2 cellular contexts compared by ENCODE assay signal in genomic region chrX:41672643-41673042, GRCh38.
TF ChIP-seq lines count a peak whose summit lies in the region.

No MANE protein-coding gene starts in this region.

TF ChIP-seq in GM12878, 131 proteins besides CTCF, POLR2A, EP300 and RAD21:
- TF ChIP-seq E2F8 (IDR thresholded peaks at IDR 0.05; ENCODE audit: low read depth, partially characterized antibody) (no peak), E2F4 (IDR thresholded peaks at IDR 0.05; ENCODE audit: low read depth, low read length) (no peak), POLR2AphosphoS5 (IDR thresholded peaks at IDR 0.05; ENCODE audit: low read length) (no peak), LARP7 (IDR thresholded peaks at IDR 0.05) (no peak), NFYA (IDR thresholded peaks at IDR 0.05; ENCODE audit: borderline replicate concordance, low read depth, low read length) (no peak), SREBF1 (IDR thresholded peaks at IDR 0.05; ENCODE audit: low read length) (no peak), TCF3 (IDR thresholded peaks at IDR 0.05; ENCODE audit: borderline replicate concordance, insufficient read depth, low read depth, low read length) (no peak), IKZF1 (conservative IDR thresholded peaks at IDR 0.05) (no peak), MLLT1 (IDR thresholded peaks at IDR 0.05) (no peak), ELK1 (IDR thresholded peaks at IDR 0.05; ENCODE audit: low read depth, low read length) (no peak), HDAC6 (IDR thresholded peaks at IDR 0.05; ENCODE audit: unreplicated experiment) (no peak), NBN (IDR thresholded peaks at IDR 0.05) (no peak), RCOR1 (conservative IDR thresholded peaks at IDR 0.05; ENCODE audit: low read depth, low read length) (no peak), JUND (IDR thresholded peaks at IDR 0.05; ENCODE audit: low read depth, low read length) (no peak), SMAD5 (IDR thresholded peaks at IDR 0.05; ENCODE audit: low read depth) (no peak), MAX (IDR thresholded peaks at IDR 0.05; ENCODE audit: low read depth, low read length) (no peak)

TF ChIP-seq in SK-N-SH, 30 proteins besides CTCF, POLR2A, EP300 and RAD21:
- TF ChIP-seq RFX5 (IDR thresholded peaks at IDR 0.05; ENCODE audit: low read length) = no peak
